Comparison of ENCODE assay signal across 17 cellular contexts in the genomic region with DNA sequence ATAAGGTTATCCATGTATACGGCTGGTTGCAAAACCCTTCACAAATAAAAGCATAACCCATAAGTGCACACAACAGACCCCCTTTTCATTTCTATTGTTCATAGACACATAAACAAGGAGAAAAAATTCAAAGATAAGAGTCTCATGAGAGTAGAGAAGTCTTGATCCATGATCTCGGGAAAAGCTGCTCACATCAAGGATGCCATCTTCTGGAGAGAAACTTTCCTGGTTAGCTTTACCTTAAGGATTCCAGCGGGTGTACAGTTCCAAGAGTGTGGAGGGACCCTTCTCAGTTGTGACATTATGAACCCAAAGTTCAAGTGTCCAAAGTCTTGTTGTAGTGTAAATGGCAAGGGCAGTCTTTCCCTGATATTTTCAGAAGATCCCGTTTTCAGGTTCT.
"Had no signal": no experiment of that assay in that cellular context is flagged by ENCODE, and none has a peak within 500 bp of the region (broad histone marks: within the 10 kb centered on the region; RNA-seq: fewer than 3 reads in every experiment).

No MANE protein-coding gene starts in this region.

- H3K27me3 ChIP-seq: foreskin keratinocyte, sigmoid colon, spleen, upper lobe of right lung had no signal

- H3K36me3 ChIP-seq: sigmoid colon, spleen, thoracic aorta, upper lobe of right lung, WERI-Rb-1 had no signal

- H3K4me1 ChIP-seq: foreskin keratinocyte, sigmoid colon, spleen, upper lobe of right lung had no signal

- DNase-seq: activated CD4-positive, alpha-beta T cell treated with anti-CD3 and anti-CD28 coated beads, Interleukin-2, amount 50 U/mL, for 4 hours; activated gamma-delta T cell; activated T-cell treated with anti-CD3 and anti-CD28 coated beads, Interleukin-2, amount 50 U/mL, for 72 hours; foreskin keratinocyte; hypothalamus; islet precursor cell; natural killer cell; sigmoid colon; spleen; stimulated activated naive B cell treated with anti-CD40 and anti-IgM and Interleukin-4, amounts not matched to agents 10 μg/mL and 1 μg/mL and 100 μg/mL, for 72 hours; T-helper 2 cell; upper lobe of right lung; WERI-Rb-1 had no signal

- ATAC-seq: activated T-cell treated with anti-CD3 and anti-CD28 coated beads, Interleukin-2, amount 50 U/mL, for 72 hours; foreskin keratinocyte; left lobe of liver; natural killer cell; stimulated activated naive B cell treated with anti-CD40 and anti-IgM and Interleukin-4, amounts not matched to agents 10 μg/mL and 1 μg/mL and 100 μg/mL, for 72 hours; upper lobe of right lung had no signal

- H3K4me3 ChIP-seq: coronary artery, lung, sigmoid colon, spleen, thoracic aorta, upper lobe of right lung had no signal

- H3K9me3 ChIP-seq: sigmoid colon, thoracic aorta, upper lobe of right lung had no signal

- H3K27ac ChIP-seq: coronary artery, foreskin keratinocyte, sigmoid colon, spleen, thoracic aorta, upper lobe of right lung, WERI-Rb-1 had no signal
